ENCODE assay signal across 9 cellular contexts in the genomic region with DNA sequence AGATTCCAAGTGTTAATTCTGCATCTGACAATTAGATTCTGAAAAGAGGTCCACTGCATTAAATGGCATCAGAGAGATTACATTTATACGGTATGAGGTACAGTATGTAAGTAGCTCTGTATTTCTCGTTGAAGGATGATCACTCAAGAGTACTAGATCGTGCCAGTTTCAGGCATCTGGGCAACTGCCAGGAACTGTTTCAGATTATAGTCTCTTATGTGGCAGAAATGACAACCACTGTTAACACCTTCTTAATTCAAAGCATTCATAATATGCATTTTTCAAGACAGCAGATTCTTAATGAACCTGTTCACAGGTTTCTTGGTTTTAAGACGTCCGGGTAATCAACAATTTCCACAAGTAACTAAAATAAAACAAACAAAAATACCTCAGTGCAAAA.
A peak's percentile ranks its signal among the peaks of the same experiment; 100 is the strongest.
DNase-seq lines count a peak whose midpoint lies in the region; ATAC-seq, FAIRE-seq and TF ChIP-seq lines count a peak whose summit lies in the region.
"Had no signal": no experiment of that assay in that cellular context is flagged by ENCODE, and none has a peak within 500 bp of the region (broad histone marks: within the 10 kb centered on the region; RNA-seq: fewer than 3 reads in every experiment).

No MANE protein-coding gene starts in this region.

- H3K36me3 ChIP-seq in tibial artery, result no peaks in the 10 kb centered on the region

- H3K27ac ChIP-seq in tibial artery, result peak overlapping the region; percentile 13 to 99

- H3K4me3 ChIP-seq in tibial artery, result peak overlapping the region; percentile 71 to 94

- H3K4me1 ChIP-seq in tibial artery, result peaks cover 0 to 51% (median 25%) of the 10 kb centered on the region in 4 donors

- TF ChIP-seq CTCF in tibial artery (IDR thresholded peaks at IDR 0.05), result no peak

- no peaks in the 10 kb centered on the region for H3K27me3 ChIP-seq in tibial artery

- DNase-seq in NCI-H345 (lab: John Stamatoyannopoulos, UW) (peak; percentile 18), NCI-H345 treated with DMSO at 0.1 percent for 48 hours (lab: John Stamatoyannopoulos, UW; ENCODE audit: unreplicated experiment) (no peak), amniotic epithelial cell (ENCODE audit: low read depth) (peak; percentile 29), tibial artery (no peak)
- DNase-seq: retina had no signal

- H3K9me3 ChIP-seq in tibial artery, result no peaks in the 10 kb centered on the region

- intact Hi-C loops in tibial artery (cut with DNase I; ENCODE audit: low total_unique reads), result no loop called here

- peak; percentile 5 for FAIRE-seq in islet of Langerhans (lab: Jason Lieb, UNC)

- ATAC-seq in GM19463 (IDR thresholded peaks at IDR 0.05; ENCODE audit: unreplicated experiment) (no peak), GM19452 (IDR thresholded peaks at IDR 0.05; ENCODE audit: unreplicated experiment) (no peak), GM18907 (IDR thresholded peaks at IDR 0.05; ENCODE audit: unreplicated experiment) (no peak)

Comparison
In these comparisons a context has a peak if more than half of its experiments do, and no peak if none do; other contexts are left out.
1. DNase-seq: peak in NCI-H345 (single experiment) and amniotic epithelial cell (single experiment); none in NCI-H345 treated with DMSO at 0.1 percent for 48 hours (single experiment) and tibial artery (0 of 2).